ENCODE assay signal across 8 cellular contexts in the genomic region with DNA sequence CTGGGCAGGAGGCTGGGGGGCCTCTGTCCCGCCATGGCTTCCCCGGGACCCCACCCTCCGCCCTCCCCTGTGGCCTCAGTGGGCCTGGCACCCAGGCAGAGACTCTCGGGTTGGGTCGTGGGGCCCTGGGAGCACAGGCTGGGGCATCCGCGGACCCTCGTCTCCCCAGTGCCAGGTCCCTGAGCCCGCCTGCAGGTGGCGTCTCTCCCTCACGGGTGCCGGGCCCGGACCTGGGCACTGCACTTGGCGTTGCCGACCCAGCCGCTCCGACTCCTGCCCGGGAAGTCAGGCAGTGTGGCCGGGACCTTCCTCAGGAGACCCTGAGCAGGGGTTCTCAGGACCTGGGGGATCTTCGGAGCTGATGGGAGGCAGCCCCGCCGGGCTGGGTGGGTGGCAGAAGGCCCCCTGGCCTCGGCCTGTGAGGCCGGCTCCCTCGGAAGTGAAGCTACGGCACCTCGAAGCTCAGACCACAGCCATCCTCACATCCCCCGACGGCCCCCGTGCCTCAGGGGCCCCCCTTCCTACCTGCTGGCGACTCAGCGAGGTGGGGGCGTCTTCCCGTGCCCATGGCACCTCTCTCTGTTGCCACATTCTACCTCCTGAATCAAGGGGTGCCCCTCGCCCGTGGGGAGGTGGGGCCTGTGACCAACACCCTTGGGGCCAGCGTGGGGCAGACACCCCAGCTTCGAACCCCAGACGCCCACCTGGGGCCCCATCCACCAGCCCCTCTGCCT. TPM values are rescaled to one million over a fixed set of nuclear protein-coding genes. Genes with fewer than 3 reads are reported as not detected.
DNase-seq lines count a peak whose midpoint lies in the region; ATAC-seq and TF ChIP-seq lines count a peak whose summit lies in the region.

No MANE protein-coding gene starts in this region.

- peaks cover 6 to 9% of the 10 kb centered on the region in 2 donors for H3K27me3 Mint-ChIP-seq in CD8-positive, alpha-beta memory T cell

- TF ChIP-seq CTCF in colonic mucosa (IDR thresholded peaks at IDR 0.05) (peak; percentile 83), right lobe of liver (IDR thresholded peaks at IDR 0.05) (peak; percentile 91 to 95 (median 93))

- H3K27ac Mint-ChIP-seq in CD8-positive, alpha-beta memory T cell, result no peak overlapping the region

- intact Hi-C loops in colonic mucosa (cut with DNase I), result loop anchor here (5.0 kb wide), 2 partner anchors 130 to 170 kb away; no protein-coding TSS in a partner anchor
- intact Hi-C loops in right lobe of liver (cut with DNase I), result loop anchor here (5.0 to 10.0 kb wide), 3 partner anchors 120 to 170 kb away; no protein-coding TSS in a partner anchor

- peak overlapping the region; percentile 43 for H3K4me3 ChIP-seq in CD8-positive, alpha-beta memory T cell (ENCODE audit: low read length)
- H3K4me3 ChIP-seq in colonic mucosa, result peak overlapping the region; percentile 21
- no peak overlapping the region for H3K4me3 ChIP-seq in right lobe of liver

- peak overlapping the region in 1 of 7 donors; percentile 13 for H3K4me3 Mint-ChIP-seq in CD8-positive, alpha-beta memory T cell

- peaks cover 0 to 3% (median 0%) of the 10 kb centered on the region in 3 donors for H3K4me1 Mint-ChIP-seq in CD8-positive, alpha-beta memory T cell

- peaks cover 5% of the 10 kb centered on the region for H3K27me3 ChIP-seq in CD8-positive, alpha-beta memory T cell (ENCODE audit: insufficient read depth, low read length, poor library complexity, severe bottlenecking)
- H3K27me3 ChIP-seq in colonic mucosa, result no peaks in the 10 kb centered on the region
- H3K27me3 ChIP-seq in right lobe of liver, result no peaks in the 10 kb centered on the region

- CTCF ChIA-PET in CD8-positive, alpha-beta memory T cell (lab: Charles Lee), result interaction anchor here (0.7 to 4.1 kb wide), 29 partner anchors 8 to 250 kb away, joined by 3 to 57 read pairs (median 4); a partner anchor contains a TSS

- no peak for TF ChIP-seq POLR2A in right lobe of liver (IDR thresholded peaks at IDR 0.05)

- H3K36me3 Mint-ChIP-seq in CD8-positive, alpha-beta memory T cell, result no peaks in the 10 kb centered on the region

- H3K4me1 ChIP-seq in CD8-positive, alpha-beta memory T cell (ENCODE audit: insufficient read depth, low read length), result peaks cover 11% of the 10 kb centered on the region
- H3K4me1 ChIP-seq in colonic mucosa (peaks cover 14% of the 10 kb centered on the region), right lobe of liver (peaks cover 0 to 25% (median 12%) of the 10 kb centered on the region in 4 donors)

- no peaks in the 10 kb centered on the region for H3K9me3 ChIP-seq in CD8-positive, alpha-beta memory T cell (ENCODE audit: low read length)
- H3K9me3 ChIP-seq in colonic mucosa (no peaks in the 10 kb centered on the region), right lobe of liver (no peaks in the 10 kb centered on the region)

- H3K36me3 ChIP-seq in CD8-positive, alpha-beta memory T cell (ENCODE audit: insufficient read depth, low read length), result no peaks in the 10 kb centered on the region
- H3K36me3 ChIP-seq in colonic mucosa (no peaks in the 10 kb centered on the region), right lobe of liver (no peaks in the 10 kb centered on the region)

- DNase-seq in CD8-positive, alpha-beta memory T cell, result peak; percentile 75 to 87 (median 75)
- DNase-seq in NCI-H2196 (lab: John Stamatoyannopoulos, UW; ENCODE audit: unreplicated experiment), result peak; percentile 86
- DNase-seq in activated CD4-positive, alpha-beta T cell treated with anti-CD3 and anti-CD28 coated beads for 48 hours, result peak; percentile 89
- peak; percentile 90 for DNase-seq in colonic mucosa
- peak; percentile 84 to 88 (median 88) for DNase-seq in right lobe of liver
- peak; percentile 81 to 88 for DNase-seq in stimulated activated CD4-positive, alpha-beta T cell treated with anti-CD3 and anti-CD28 coated beads, Interleukin-2, amount 100 ng/mL, for 48 hours

- H3K9me3 Mint-ChIP-seq in CD8-positive, alpha-beta memory T cell, result peaks cover 0 to 1% (median 0%) of the 10 kb centered on the region in 5 donors

- POLR2A ChIA-PET in CD8-positive, alpha-beta memory T cell (lab: Charles Lee), result interaction anchor here (0.7 kb wide), 1 partner anchor 249 kb away, joined by 3 read pairs; no protein-coding TSS in a partner anchor

- ATAC-seq in GM21825 (IDR thresholded peaks at IDR 0.05; ENCODE audit: unreplicated experiment) (peak; percentile 54), right lobe of liver (peak; percentile 83 to 89 (median 88)), GM19324 (IDR thresholded peaks at IDR 0.05; ENCODE audit: low FRiP score, unreplicated experiment) (no peak)

- no peak overlapping the region for H3K27ac ChIP-seq in CD8-positive, alpha-beta memory T cell (ENCODE audit: low read depth, low read length)
- H3K27ac ChIP-seq in colonic mucosa (peak overlapping the region; percentile 50), right lobe of liver (no peak overlapping the region)

- H3K9ac ChIP-seq in colonic mucosa (ENCODE audit: low read depth in 2 of 2, low read length in 2 of 2), result peak overlapping the region; percentile 79 to 84

- 12% methylated on average over 3 of the region's 39 CpGs for WGBS in right lobe of liver (ENCODE audit: insufficient coverage, low coverage, low lambda C conversion rate, missing lambda C conversion rate)

RNA-seq across cellular contexts. Expression of a gene that starts 6.4 kb away (rescaled TPM):
- total RNA-seq in CD8-positive, alpha-beta memory T cell, result 10 to 100 TPM; 18.7 to 20.8 TPM
- 7.9 TPM for polyA plus RNA-seq in CD8-positive, alpha-beta memory T cell
- 10 to 100 TPM; 18.9 to 36.0 TPM for total RNA-seq in colonic mucosa
- 1 to 10 TPM; 4.0 to 7.7 (median 6.4) TPM for total RNA-seq in right lobe of liver

RNA-seq across cellular contexts. Expression of a gene that starts 48.1 kb away (rescaled TPM):
- total RNA-seq in CD8-positive, alpha-beta memory T cell, result not detected
- polyA plus RNA-seq in CD8-positive, alpha-beta memory T cell, result not detected
- total RNA-seq in colonic mucosa, result 1 to 10 TPM; 5.1 to 5.7 TPM
- not detected for total RNA-seq in right lobe of liver

RNA-seq across cellular contexts. Expression of a gene that starts 51.4 kb away (rescaled TPM):
- not detected for total RNA-seq in CD8-positive, alpha-beta memory T cell
- polyA plus RNA-seq in CD8-positive, alpha-beta memory T cell, result not detected
- total RNA-seq in colonic mucosa, result 1 to 10 TPM in 1 of 2 donors, under 1 TPM in 1; 0.64 to 2.3 TPM
- not detected for total RNA-seq in right lobe of liver

Comparison
In these comparisons a context has a peak if more than half of its experiments do, and no peak if none do; other contexts are left out.
1. H3K4me3 ChIP-seq: peak in CD8-positive, alpha-beta memory T cell (single experiment) and colonic mucosa (single experiment); none in right lobe of liver (0 of 3).
2. RNA of a gene that starts 48.1 kb away (total RNA-seq): 5.1 to 5.7 TPM in colonic mucosa; not detected in CD8-positive, alpha-beta memory T cell and not detected in right lobe of liver; every median in the first group is over 4 times any median in the second.
3. Peak in every context shown above with its lines, with median percentiles within 50 percentile points of each other: DNase-seq.